17 cellular contexts compared by ENCODE assay signal in genomic region chr18:10950876-10951630, GRCh38.
DNase-seq lines count a peak whose midpoint lies in the region; ATAC-seq lines count a peak whose summit lies in the region.
"Had no signal": no experiment of that assay in that cellular context is flagged by ENCODE, and none has a peak within 500 bp of the region (broad histone marks: within the 10 kb centered on the region; RNA-seq: fewer than 3 reads in every experiment).

No MANE protein-coding gene starts in this region.

- DNase-seq in RPMI8226: peak; percentile 73
- no peak for DNase-seq in EL
- DNase-seq in stimulated activated CD4-positive, alpha-beta T cell treated with anti-CD3 and anti-CD28 coated beads, Interleukin-12 subunit alpha, Interleukin-12 subunit beta, amount 100 ng/mL, for 4 hours: no peak
- no peak for DNase-seq in NCI-H1417 treated with DMSO at 0.1 percent for 48 hours (lab: John Stamatoyannopoulos, UW)
- DNase-seq: activated CD4-positive, alpha-beta T cell treated with anti-CD3 and anti-CD28 coated beads, Interleukin-2, amount 10 ng/mL, durations not matched to agents 7 days and 5 days; activated T-cell treated with anti-CD3 and anti-CD28 coated beads, Interleukin-2, amount 50 U/mL, for 24 hours; AML-193; central memory CD4-positive, alpha-beta T cell; gastrocnemius medialis; HFFc6; NCI-H69; retina had no signal

- ATAC-seq in GM18498 (IDR thresholded peaks at IDR 0.05; ENCODE audit: unreplicated experiment) (peak; percentile 56), GM19395 (IDR thresholded peaks at IDR 0.05; ENCODE audit: unreplicated experiment) (peak; percentile 61), HG03025 (IDR thresholded peaks at IDR 0.05; ENCODE audit: low FRiP score, unreplicated experiment) (peak; percentile 67), GM21390 (IDR thresholded peaks at IDR 0.05; ENCODE audit: unreplicated experiment) (no peak)
- ATAC-seq: gastrocnemius medialis, Right ventricle myocardium inferior had no signal
